In the genomic region with DNA sequence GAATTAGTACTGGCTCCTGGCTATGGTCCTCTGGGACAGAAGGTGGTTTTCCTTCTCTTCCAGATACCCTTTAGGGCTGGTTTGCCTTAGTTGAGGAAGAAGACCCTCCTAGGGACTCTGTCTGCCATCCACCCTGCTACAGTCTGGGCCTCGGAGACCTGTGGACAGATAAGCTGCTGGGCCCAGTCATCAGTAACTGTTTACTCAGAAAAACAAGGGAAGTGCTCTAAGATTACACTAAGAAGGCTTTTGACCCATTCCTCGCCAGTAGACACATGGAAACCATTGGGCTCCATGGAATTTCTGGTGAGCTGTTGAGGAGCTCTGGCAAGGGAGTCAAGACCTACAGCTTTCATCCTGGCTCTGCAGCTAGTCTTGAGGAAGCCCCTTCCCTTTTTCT, we compare ENCODE assay signal across 14 cellular contexts. TPM values are rescaled to one million over a fixed set of nuclear protein-coding genes. Genes with fewer than 3 reads are reported as not detected.
DNase-seq lines count a peak whose midpoint lies in the region; ATAC-seq and TF ChIP-seq lines count a peak whose summit lies in the region.
"Had no signal": no experiment of that assay in that cellular context is flagged by ENCODE, and none has a peak within 500 bp of the region (broad histone marks: within the 10 kb centered on the region; RNA-seq: fewer than 3 reads in every experiment).

No MANE protein-coding gene starts in this region.

- no peak overlapping the region for H3K27ac ChIP-seq in H9 (ENCODE audit: insufficient read length, low read depth, low read length)

- peaks cover 17% of the 10 kb centered on the region for H3K79me1 ChIP-seq in H9 (ENCODE audit: insufficient read depth, low read depth, low read length, poor library complexity, severe bottlenecking)

- H3K9me3 Mint-ChIP-seq in CD14-positive monocyte (no peaks in the 10 kb centered on the region), H9 (no peaks in the 10 kb centered on the region), mesothelial cell of epicardium (no peaks in the 10 kb centered on the region)
- H3K9me3 Mint-ChIP-seq in effector memory CD8-positive, alpha-beta T cell: no peaks in the 10 kb centered on the region
- H3K9me3 Mint-ChIP-seq: T-helper 1 cell treated with Interleukin-12 subunit alpha and Interleukin-12 subunit beta and Interleukin-4 antibody, amounts not matched to agents 30 μg/mL and 1 μg/mL, for 36 hours had no signal

- no peak overlapping the region for H2BK20ac ChIP-seq in H9 (ENCODE audit: low read depth, low read length, poor library complexity, severe bottlenecking)

- no peaks in the 10 kb centered on the region for H4K20me1 ChIP-seq in H9 (ENCODE audit: control insufficient read depth, insufficient read depth, insufficient read length)

- no peak overlapping the region for H2BK15ac ChIP-seq in H9 (ENCODE audit: low read depth, low read length)

- no peaks in the 10 kb centered on the region for H3K9me3 ChIP-seq in H9 (ENCODE audit: control insufficient read depth, low read depth, low read length)

- H3K79me2 ChIP-seq in H9 (ENCODE audit: insufficient read depth, low read length): peaks cover 69% of the 10 kb centered on the region

- no peak overlapping the region for H3K4me2 ChIP-seq in H9 (ENCODE audit: insufficient read depth, insufficient read length, low read length)

- peaks cover 0 to 1% (median 0%) of the 10 kb centered on the region in 3 donors for H3K27me3 Mint-ChIP-seq in CD14-positive monocyte (ENCODE audit: low read depth in 3 of 3)
- no peaks in the 10 kb centered on the region for H3K27me3 Mint-ChIP-seq in H9 (ENCODE audit: low read depth)
- no peaks in the 10 kb centered on the region for H3K27me3 Mint-ChIP-seq in effector memory CD8-positive, alpha-beta T cell
- H3K27me3 Mint-ChIP-seq in mesothelial cell of epicardium (ENCODE audit: low read depth): no peaks in the 10 kb centered on the region

- H3K4me1 Mint-ChIP-seq in CD14-positive monocyte (peaks cover 52% of the 10 kb centered on the region), H9 (peaks cover 67% of the 10 kb centered on the region in 2 experiments), mesothelial cell of epicardium (peaks cover 38% of the 10 kb centered on the region)
- peaks cover 64 to 65% of the 10 kb centered on the region in 2 donors for H3K4me1 Mint-ChIP-seq in effector memory CD8-positive, alpha-beta T cell (ENCODE audit: low read depth in 2 of 2)

- no peak overlapping the region for H3K23ac ChIP-seq in H9 (ENCODE audit: insufficient read length, low read depth, low read length)

- no peak for ATAC-seq in effector memory CD8-positive, alpha-beta T cell (replicated peaks)
- ATAC-seq: Right ventricle myocardium inferior had no signal

- no peak overlapping the region for H3K56ac ChIP-seq in H9 (ENCODE audit: insufficient read length, low read depth, low read length)

- no peaks in the 10 kb centered on the region for H3K23me2 ChIP-seq in H9 (ENCODE audit: insufficient read length, low read depth, low read length, poor library complexity, severe bottlenecking)

- intact Hi-C loops in CD14-positive monocyte (cut with micrococcal nuclease): no loop called here

- H3K14ac ChIP-seq in H9 (ENCODE audit: insufficient read depth, low read length): no peak overlapping the region

- H2BK120ac ChIP-seq in H9 (ENCODE audit: low read depth, low read length, poor library complexity, severe bottlenecking): no peak overlapping the region

- H3K4ac ChIP-seq in H9 (ENCODE audit: low read depth, low read length): no peak overlapping the region

- no peak overlapping the region for H2BK5ac ChIP-seq in H9 (ENCODE audit: insufficient read length, low read length)

- no peak overlapping the region for H2AFZ ChIP-seq in H9 (ENCODE audit: low read length)

- H3K9ac ChIP-seq in H9 (ENCODE audit: extremely low read depth, insufficient read length, low read length): no peak overlapping the region

- H3K27ac Mint-ChIP-seq in CD14-positive monocyte (peak overlapping the region in 5 of 7 donors; percentile 46 to 85 (median 71)), H9 (peak overlapping the region; percentile 40 to 57 (median 57); a peak in 4 of 7 replicates), mesothelial cell of epicardium (peak overlapping the region; percentile 16)
- peak overlapping the region; percentile 71 to 91 for H3K27ac Mint-ChIP-seq in effector memory CD8-positive, alpha-beta T cell

- no peak overlapping the region for H4K5ac ChIP-seq in H9 (ENCODE audit: insufficient read length, low read depth, low read length)

- no peak overlapping the region for H4K8ac ChIP-seq in H9 (replicated peaks; ENCODE audit: insufficient read length, low read depth, low read length)

- H3K36me3 Mint-ChIP-seq in CD14-positive monocyte (peaks cover 13 to 20% of the 10 kb centered on the region in 2 donors), H9 (ENCODE audit: insufficient read depth in 1 of 3, low read depth in 3 of 3) (peaks cover 12 to 22% (median 17%) of the 10 kb centered on the region in 3 experiments; a peak in 6 of 7 replicates), mesothelial cell of epicardium (peaks cover 9% of the 10 kb centered on the region)
- H3K36me3 Mint-ChIP-seq in effector memory CD8-positive, alpha-beta T cell (ENCODE audit: insufficient read depth): peaks cover 19% of the 10 kb centered on the region

- TF ChIP-seq CTCF in CD14-positive monocyte (IDR thresholded peaks at IDR 0.05): no peak
- no peak for TF ChIP-seq CTCF in H9 (conservative IDR thresholded peaks at IDR 0.05)
- no peak for TF ChIP-seq CTCF in mesothelial cell of epicardium (IDR thresholded peaks at IDR 0.05; ENCODE audit: unreplicated experiment)

- peaks cover 26% of the 10 kb centered on the region for H3K4me1 ChIP-seq in H9 (ENCODE audit: insufficient read depth, low read length)

- H2BK12ac ChIP-seq in H9 (ENCODE audit: insufficient read length, low read depth, low read length): no peak overlapping the region

- no peak overlapping the region for H2AK5ac ChIP-seq in H9 (ENCODE audit: insufficient read length, low read length)

- H3K4me3 Mint-ChIP-seq in CD14-positive monocyte: no peak overlapping the region
- H3K4me3 Mint-ChIP-seq in H9: no peak overlapping the region
- H3K4me3 Mint-ChIP-seq in effector memory CD8-positive, alpha-beta T cell: no peak overlapping the region
- H3K4me3 Mint-ChIP-seq in mesothelial cell of epicardium: no peak overlapping the region
- H3K4me3 Mint-ChIP-seq: T-helper 1 cell treated with Interleukin-12 subunit alpha and Interleukin-12 subunit beta and Interleukin-4 antibody, amounts not matched to agents 30 μg/mL and 1 μg/mL, for 36 hours had no signal

- WGBS in H9 (ENCODE audit: extremely low coverage, insufficient read length, low lambda C conversion rate): no CpG with 5 or more reads among the region's 2 CpGs

- H3T11ph ChIP-seq in H9 (ENCODE audit: low read length): no peak overlapping the region

- H3K18ac ChIP-seq in H9 (ENCODE audit: insufficient read length, low read depth, low read length): no peak overlapping the region

- DNase-seq in CD14-positive monocyte (ENCODE audit: low spot score) (no peak), H9 (no peak), mesothelial cell of epicardium (ENCODE audit: low spot score in 2 of 2, unreplicated experiment in 2 of 2) (no peak), HK-2 (ENCODE audit: unreplicated experiment) (no peak), midbrain (lab: John Stamatoyannopoulos, UW) (no peak)
- DNase-seq in effector memory CD8-positive, alpha-beta T cell: no peak
- DNase-seq in activated CD4-positive, alpha-beta T cell treated with anti-CD3 and anti-CD28 coated beads, Interleukin-2, amount 50 U/mL, for 1 hour: no peak
- DNase-seq: activated CD4-positive, alpha-beta T cell treated with anti-CD3 and anti-CD28 coated beads for 1 hour; anterior cingulate cortex; MM.1S; NCI-H187; NCI-H446 had no signal

- H4K91ac ChIP-seq in H9 (ENCODE audit: insufficient read length, low read depth, low read length): no peak overlapping the region

- no peaks in the 10 kb centered on the region for H3K27me3 ChIP-seq in H9 (ENCODE audit: insufficient read depth, low read length)

RNA-seq across cellular contexts. Expression of a gene that starts 31.2 kb away (rescaled TPM):
- 1 to 10 TPM; 4.7 to 5.8 TPM for polyA plus RNA-seq in CD14-positive monocyte
- total RNA-seq in H9 (2021): 370 and 405 TPM in 2 replicates
- total RNA-seq in mesothelial cell of epicardium: 245 to 249 TPM (median 245 TPM) in 3 replicates

Comparison
In these comparisons a context has a peak if more than half of its experiments do, and no peak if none do; other contexts are left out.
1. H3K27ac Mint-ChIP-seq: peak in every context shown above with its lines; median percentile 81 in effector memory CD8-positive, alpha-beta T cell; 71 in CD14-positive monocyte; 57 in H9; 16 in mesothelial cell of epicardium.